1 cellular context compared by ENCODE assay signal in genomic region chr18:34696681-34697080, GRCh38.
TF ChIP-seq lines count a peak whose summit lies in the region.

No MANE protein-coding gene starts in this region.

TF ChIP-seq in GM23338, 12 proteins besides CTCF, POLR2A, EP300 and RAD21 (continued from another document):
- no peak for TF ChIP-seq ZNF331 (CRISPR knock-in tag; IDR thresholded peaks at IDR 0.05; ENCODE audit: low read depth)
- TF ChIP-seq EZH2phosphoT487 (IDR thresholded peaks at IDR 0.05; ENCODE audit: unreplicated experiment): no peak
- no peak for TF ChIP-seq ETS1 (IDR thresholded peaks at IDR 0.05)
- no peak for TF ChIP-seq CREB1 (CRISPR knock-in tag; IDR thresholded peaks at IDR 0.05; ENCODE audit: low read depth)
- TF ChIP-seq JUNB (IDR thresholded peaks at IDR 0.05; ENCODE audit: unreplicated experiment): no peak
- TF ChIP-seq ZNF114 (CRISPR knock-in tag; IDR thresholded peaks at IDR 0.05): no peak
- TF ChIP-seq EZH2 (IDR thresholded peaks at IDR 0.05; ENCODE audit: low read depth, unreplicated experiment): no peak
- TF ChIP-seq POLR2AphosphoS5 (IDR thresholded peaks at IDR 0.05; ENCODE audit: low read depth): no peak
